ENCODE assay signal across 22 cellular contexts in the genomic region with DNA sequence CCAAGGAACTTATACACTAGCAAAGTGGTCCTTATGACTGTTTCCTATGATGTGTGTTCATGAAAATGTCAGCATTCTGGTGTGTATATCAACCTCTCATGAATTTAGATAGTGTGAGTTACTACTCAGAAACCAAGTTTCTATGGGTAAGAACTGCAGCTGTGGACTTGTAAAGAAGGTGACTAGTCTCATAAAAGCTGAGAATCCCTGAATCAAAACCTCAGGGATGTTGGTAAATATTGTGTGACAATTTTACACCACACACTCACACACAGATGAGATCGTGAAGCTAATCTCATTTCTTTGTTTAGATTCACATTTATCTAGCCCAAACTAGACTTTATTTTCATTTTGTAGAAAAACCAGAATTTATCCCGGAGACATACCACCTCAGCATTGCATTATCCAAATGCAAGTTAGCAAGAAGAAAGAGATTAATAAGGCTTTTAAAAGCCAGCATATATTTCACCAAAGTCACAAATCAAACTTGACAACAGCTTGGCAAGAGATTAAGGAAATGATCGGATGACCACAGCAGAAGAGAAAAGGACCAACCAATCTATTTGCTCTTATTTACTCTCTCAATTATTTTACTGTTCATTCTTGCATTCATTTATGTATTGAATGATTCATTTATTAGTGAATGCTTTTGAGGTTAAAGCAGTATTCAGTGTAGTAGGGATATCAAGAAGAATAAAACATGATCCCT.
DNase-seq lines count a peak whose midpoint lies in the region; ATAC-seq and TF ChIP-seq lines count a peak whose summit lies in the region.
"Had no signal": no experiment of that assay in that cellular context is flagged by ENCODE, and none has a peak within 500 bp of the region (broad histone marks: within the 10 kb centered on the region; RNA-seq: fewer than 3 reads in every experiment).

No MANE protein-coding gene starts in this region.

- H3K79me2 ChIP-seq in mammary epithelial cell (ENCODE audit: insufficient read depth, low read length): peaks cover 3% of the 10 kb centered on the region

- peaks cover 7% of the 10 kb centered on the region for H3K9me3 Mint-ChIP-seq in MCF 10A (ENCODE audit: unreplicated experiment)
- peaks cover 10% of the 10 kb centered on the region for H3K9me3 Mint-ChIP-seq in activated T-helper 17 cell treated with anti-CD3 and anti-CD28 coated beads, Interleukin-2, amount 50 U/mL, for 72 hours

- WGBS in mammary epithelial cell (ENCODE audit: low coverage, missing lambda C conversion rate): 61% methylated on average over 2 of the region's 3 CpGs

- no peak overlapping the region for H3K9ac ChIP-seq in mammary epithelial cell (ENCODE audit: insufficient read depth, low read length)
- H3K9ac ChIP-seq: KMS-11 had no signal

- H3K9me3 ChIP-seq in mammary epithelial cell (replicated peaks; ENCODE audit: insufficient read depth, low read length): no peaks in the 10 kb centered on the region
- H3K9me3 ChIP-seq in MG63: no peaks in the 10 kb centered on the region
- H3K9me3 ChIP-seq: BE2C, Caco-2 had no signal

- in situ Hi-C loops in mammary epithelial cell (cut with MboI; ENCODE audit: low sequenced_read_pairs in 2 of 2): no loop called here

- H3K27me3 ChIP-seq in mammary epithelial cell (ENCODE audit: insufficient read depth, low read length): no peaks in the 10 kb centered on the region
- no peaks in the 10 kb centered on the region for H3K27me3 ChIP-seq in MG63
- H3K27me3 ChIP-seq: BE2C had no signal

- ATAC-seq in activated T-helper 17 cell treated with anti-CD3 and anti-CD28 coated beads, Interleukin-2, amount 50 U/mL, for 72 hours (replicated peaks): no peak
- no peak for ATAC-seq in HG02571 (IDR thresholded peaks at IDR 0.05; ENCODE audit: unreplicated experiment)
- ATAC-seq: GM12878 had no signal

- POLR2A ChIA-PET in MCF 10A (lab: Yijun Ruan, JAX): interaction anchor here (1.5 kb wide), 1 partner anchor 10 kb away, joined by 4 read pairs; no protein-coding TSS in a partner anchor

- no peaks in the 10 kb centered on the region for H4K20me1 ChIP-seq in mammary epithelial cell (ENCODE audit: insufficient read depth, low read length)

- peaks cover 22% of the 10 kb centered on the region for H3K4me1 Mint-ChIP-seq in MCF 10A (ENCODE audit: insufficient read depth, unreplicated experiment)
- H3K4me1 Mint-ChIP-seq in activated T-helper 17 cell treated with anti-CD3 and anti-CD28 coated beads, Interleukin-2, amount 50 U/mL, for 72 hours: no peaks in the 10 kb centered on the region
- H3K4me1 Mint-ChIP-seq: CD4-positive, CD25-positive, alpha-beta regulatory T cell had no signal

- no peak overlapping the region for H3K4me3 ChIP-seq in mammary epithelial cell (replicated peaks in 1 of 3; ENCODE audit: insufficient read depth in 1 of 3, low read depth in 2 of 3, low read length in 3 of 3)
- no peak overlapping the region for H3K4me3 ChIP-seq in MG63
- H3K4me3 ChIP-seq: GM12878 had no signal

- no peak for DNase-seq in MCF 10A (ENCODE audit: unreplicated experiment)
- DNase-seq in mammary epithelial cell: no peak
- DNase-seq in NCI-H774 (lab: John Stamatoyannopoulos, UW): peak; percentile 8
- no peak for DNase-seq in epithelial cell of prostate (ENCODE audit: low read depth, low spot score)
- no peak for DNase-seq in MG63
- no peak for DNase-seq in NCI-H2029 (lab: John Stamatoyannopoulos, UW)
- DNase-seq: BE2C; Caco-2; CD4-positive, CD25-positive, alpha-beta regulatory T cell; DMS53; EL; MM.1S; NCI-H1092 treated with DMSO at 0.1 percent for 48 hours; NCI-H146; NCI-H2081; NCI-H2171 treated with DMSO at 0.1 percent for 48 hours; OCI-M1; SIG-M5 had no signal

- CTCF ChIA-PET in MCF 10A (lab: Yijun Ruan, JAX) (interaction anchor here (0.5 to 0.9 kb wide), 3 partner anchors 23 to 1057 kb away, joined by 3 read pairs; no protein-coding TSS in a partner anchor), mammary epithelial cell (lab: Charles Lee; ENCODE audit: low non-redundant PET) (no interaction called here)

- no peak overlapping the region for H3K4me3 Mint-ChIP-seq in MCF 10A (ENCODE audit: unreplicated experiment)
- no peak overlapping the region for H3K4me3 Mint-ChIP-seq in activated T-helper 17 cell treated with anti-CD3 and anti-CD28 coated beads, Interleukin-2, amount 50 U/mL, for 72 hours
- H3K4me3 Mint-ChIP-seq: CD4-positive, CD25-positive, alpha-beta regulatory T cell had no signal

- no peaks in the 10 kb centered on the region for H3K4me1 ChIP-seq in mammary epithelial cell (ENCODE audit: insufficient read depth, low read length)
- H3K4me1 ChIP-seq: BE2C, Caco-2 had no signal

- no peaks in the 10 kb centered on the region for H3K36me3 ChIP-seq in mammary epithelial cell (ENCODE audit: insufficient read depth, low read length)
- H3K36me3 ChIP-seq in MG63: no peaks in the 10 kb centered on the region
- H3K36me3 ChIP-seq: BE2C had no signal

- H2AFZ ChIP-seq in mammary epithelial cell (ENCODE audit: low read depth, low read length): no peak overlapping the region

- no peak for TF ChIP-seq CTCF in MCF 10A (IDR thresholded peaks at IDR 0.05; ENCODE audit: unreplicated experiment)
- no peak for TF ChIP-seq CTCF in mammary epithelial cell (conservative IDR thresholded peaks at IDR 0.05 in 1 of 2, IDR thresholded peaks at IDR 0.05 in 1 of 2; ENCODE audit: extremely low read depth in 1 of 2, insufficient read depth in 1 of 2, low read depth in 1 of 2, low read length in 2 of 2)

- H3K27ac ChIP-seq in mammary epithelial cell (ENCODE audit: insufficient read depth, low read depth, low read length) (no peak overlapping the region), epithelial cell of prostate (peak overlapping the region; percentile 33)
- H3K27ac ChIP-seq: KMS-11 had no signal

- BruUV-seq in MCF 10A (replicated peaks; lab: Mats Ljungman, UMichigan) (no TSS peak), mammary epithelial cell (replicated peaks; lab: Mats Ljungman, UMichigan) (no TSS peak)

- dilution Hi-C loops in mammary epithelial cell (cut with HindIII; ENCODE audit: low sequenced_read_pairs): no loop called here

- H3K27ac Mint-ChIP-seq in MCF 10A (ENCODE audit: low read depth, unreplicated experiment): peak overlapping the region; percentile 46
- H3K27ac Mint-ChIP-seq in activated T-helper 17 cell treated with anti-CD3 and anti-CD28 coated beads, Interleukin-2, amount 50 U/mL, for 72 hours: no peak overlapping the region
- H3K27ac Mint-ChIP-seq: CD4-positive, CD25-positive, alpha-beta regulatory T cell had no signal

- intact Hi-C loops in MCF 10A (cut with micrococcal nuclease): no loop called here
- intact Hi-C loops in mammary epithelial cell (cut with micrococcal nuclease): no loop called here

- no peaks in the 10 kb centered on the region for H3K27me3 Mint-ChIP-seq in MCF 10A (ENCODE audit: insufficient read depth, unreplicated experiment)
- H3K27me3 Mint-ChIP-seq in activated T-helper 17 cell treated with anti-CD3 and anti-CD28 coated beads, Interleukin-2, amount 50 U/mL, for 72 hours: no peaks in the 10 kb centered on the region
- H3K27me3 Mint-ChIP-seq: CD4-positive, CD25-positive, alpha-beta regulatory T cell had no signal

- H3K4me2 ChIP-seq in mammary epithelial cell (ENCODE audit: insufficient read depth, low read depth, low read length): no peak overlapping the region
- H3K4me2 ChIP-seq: KMS-11 had no signal

- H3K36me3 Mint-ChIP-seq in MCF 10A (ENCODE audit: insufficient read depth, unreplicated experiment): no peaks in the 10 kb centered on the region
- no peaks in the 10 kb centered on the region for H3K36me3 Mint-ChIP-seq in activated T-helper 17 cell treated with anti-CD3 and anti-CD28 coated beads, Interleukin-2, amount 50 U/mL, for 72 hours (ENCODE audit: low read depth)
- H3K36me3 Mint-ChIP-seq: CD4-positive, CD25-positive, alpha-beta regulatory T cell had no signal
